8 cellular contexts compared by ENCODE assay signal in the genomic region with DNA sequence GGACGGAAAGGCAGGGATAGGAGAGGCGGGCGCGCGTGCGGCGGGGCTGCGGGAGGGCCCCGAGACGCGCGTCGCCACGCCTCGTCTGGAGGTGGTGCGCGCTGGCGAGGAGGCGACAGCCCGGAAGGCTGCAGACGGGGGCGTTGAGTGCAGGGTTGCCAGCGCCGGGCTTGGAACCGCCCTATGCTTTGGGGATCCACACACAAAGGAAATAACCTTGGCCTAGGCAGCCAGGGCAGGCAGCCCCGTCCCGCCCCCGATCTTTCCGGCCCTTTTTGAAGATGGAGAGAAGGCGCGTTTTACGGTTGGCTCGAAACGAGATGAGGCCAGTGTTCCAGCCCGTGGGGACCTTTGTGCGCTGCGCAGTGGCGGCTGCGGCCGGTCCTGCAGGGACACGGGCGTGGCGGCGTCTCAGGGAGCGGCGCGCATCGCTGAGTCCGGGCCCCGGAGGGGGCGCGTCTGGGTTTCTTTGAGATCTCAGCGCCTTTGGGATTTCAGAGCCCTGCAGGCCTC. TPM values are rescaled to one million over a fixed set of nuclear protein-coding genes. Genes with fewer than 3 reads are reported as not detected.
DNase-seq lines count a peak whose midpoint lies in the region; ATAC-seq and TF ChIP-seq lines count a peak whose summit lies in the region.

No MANE protein-coding gene starts in this region.

- ATAC-seq in activated CD4-positive, CD25-positive, alpha-beta regulatory T cell treated with anti-CD3 and anti-CD28 coated beads, Interleukin-2, amount 50 U/mL, for 24 hours: peak; percentile 84 to 87
- ATAC-seq in left colon: peak; percentile 79

- intact Hi-C loops in left colon (cut with DNase I, micrococcal nuclease): no loop called here

- TF ChIP-seq CTCF in GM12865 (IDR thresholded peaks at IDR 0.05; ENCODE audit: insufficient read depth, low read depth, low read length, missing control alignments): no peak

- peak; percentile 58 for DNase-seq in GM12865 (ENCODE audit: low read depth)
- DNase-seq in HEK293T (ENCODE audit: extremely low spot score): peak; percentile 56
- DNase-seq in NCI-H1436 treated with DMSO at 0.1 percent for 48 hours (lab: John Stamatoyannopoulos, UW): peak; percentile 12
- peak; percentile 51 for DNase-seq in cerebellar cortex (ENCODE audit: low spot score)
- peak; percentile 75 for DNase-seq in left colon
- DNase-seq in stimulated activated CD4-positive, alpha-beta T cell treated with anti-CD3 and anti-CD28 coated beads, Interleukin-2, amount 100 ng/mL, for 24 hours: peak; percentile 68 to 80
- no peak for DNase-seq in GF-D8 (lab: John Stamatoyannopoulos, UW)

- POLR2A ChIA-PET in HEK293T (lab: Yijun Ruan, JAX): interaction anchor here (0.7 to 1.2 kb wide), 3 partner anchors 54 to 313 kb away, joined by 3 to 7 read pairs (median 3); partner anchors contain the start of gene TMEM131L

- peak overlapping the region; percentile 57 for H3K4me3 ChIP-seq in GM12865 (ENCODE audit: low read depth, low read length)

- CTCF ChIA-PET in HEK293T (lab: Yijun Ruan, JAX): interaction anchor here (0.6 kb wide), 1 partner anchor 116 kb away, joined by 3 read pairs; no protein-coding TSS in a partner anchor

TF ChIP-seq in HEK293T, 16 proteins besides CTCF, POLR2A, EP300 and RAD21:
- TF ChIP-seq CTBP1 (IDR thresholded peaks at IDR 0.05; ENCODE audit: borderline replicate concordance): no peak
- TF ChIP-seq L3MBTL2 (conservative IDR thresholded peaks at IDR 0.05): 0 out of 2 replicates have a peak, but pooled peaks have one; percentile 2
- TF ChIP-seq NFRKB (IDR thresholded peaks at IDR 0.05): no peak
TF ChIP-seq in HEK293T: peak in this region for 1.

RNA-seq across cellular contexts. Expression of gene TRIM2, which starts 50.8 kb away (rescaled TPM):
- total RNA-seq in left colon: 100 to 1,000 TPM; 123 to 145 TPM
